11 cellular contexts compared by ENCODE assay signal in the genomic region with DNA sequence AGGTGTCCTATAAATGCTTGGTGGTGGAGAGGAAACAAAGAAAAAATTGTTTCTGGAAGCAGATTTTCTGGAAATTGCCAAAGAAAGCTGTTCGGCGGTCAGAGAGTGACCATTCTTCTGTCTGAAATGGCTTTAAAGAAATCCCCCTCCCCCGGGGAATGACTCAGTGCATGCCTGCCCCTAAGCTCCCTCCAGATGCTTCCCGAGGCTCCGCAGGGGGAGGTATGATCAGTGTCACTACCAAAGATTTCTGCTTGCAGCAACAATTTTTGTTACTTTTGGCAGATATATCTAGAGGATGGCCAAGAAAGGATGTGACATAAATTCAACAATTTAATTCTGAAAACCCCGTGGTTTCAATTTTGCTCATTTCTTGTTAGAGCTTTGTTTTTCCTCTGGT.
DNase-seq lines count a peak whose midpoint lies in the region; ATAC-seq and TF ChIP-seq lines count a peak whose summit lies in the region.
"Had no signal": no experiment of that assay in that cellular context is flagged by ENCODE, and none has a peak within 500 bp of the region (broad histone marks: within the 10 kb centered on the region; RNA-seq: fewer than 3 reads in every experiment).

No MANE protein-coding gene starts in this region.

- H3K4me3 ChIP-seq in AG04449 (ENCODE audit: low read depth, low read length) (no peak overlapping the region), WERI-Rb-1 (ENCODE audit: low read depth, low read length) (no peak overlapping the region), gastroesophageal sphincter (no peak overlapping the region), neuron (ENCODE audit: low read length) (no peak overlapping the region)

- no peaks in the 10 kb centered on the region for H3K27me3 ChIP-seq in WERI-Rb-1 (ENCODE audit: insufficient read depth, low read depth, severe bottlenecking)
- no peaks in the 10 kb centered on the region for H3K27me3 ChIP-seq in gastroesophageal sphincter
- no peaks in the 10 kb centered on the region for H3K27me3 ChIP-seq in neuron (ENCODE audit: insufficient read depth, low read length)
- H3K27me3 ChIP-seq: BE2C had no signal

- H3K4me1 ChIP-seq in gastroesophageal sphincter (peaks cover 0 to 6% (median 0%) of the 10 kb centered on the region in 3 donors), neuron (ENCODE audit: insufficient read depth, low read length) (peaks cover 5% of the 10 kb centered on the region)
- H3K4me1 ChIP-seq: BE2C had no signal

- WGBS in gastroesophageal sphincter (ENCODE audit: low coverage in 1 of 2), 2 donors: 22 to 38% methylated on average over 6 of the region's 6 CpGs

- H3K27ac ChIP-seq in WERI-Rb-1: no peak overlapping the region
- H3K27ac ChIP-seq in gastroesophageal sphincter: peak overlapping the region in 3 of 4 donors; percentile 16 to 57 (median 26)
- H3K27ac ChIP-seq: VCaP had no signal

- DNase-seq in AG04449 (ENCODE audit: low read depth, low spot score) (peak; percentile 86), WERI-Rb-1 (peak; percentile 17), DMS53 (lab: John Stamatoyannopoulos, UW) (no peak), middle frontal gyrus (ENCODE audit: extremely low spot score, low spot score) (no peak), NCI-H1105 (lab: John Stamatoyannopoulos, UW) (no peak)
- DNase-seq: BE2C, NCI-H2081 had no signal

- no peak for TF ChIP-seq POLR2A in gastroesophageal sphincter (IDR thresholded peaks at IDR 0.05)

- H3K36me3 ChIP-seq in WERI-Rb-1: no peaks in the 10 kb centered on the region
- H3K36me3 ChIP-seq in gastroesophageal sphincter: no peaks in the 10 kb centered on the region
- H3K36me3 ChIP-seq in neuron (ENCODE audit: insufficient read depth, low read length): no peaks in the 10 kb centered on the region
- H3K36me3 ChIP-seq: BE2C had no signal

- ATAC-seq in gastroesophageal sphincter (peak; percentile 80), HG03097 (IDR thresholded peaks at IDR 0.05; ENCODE audit: low FRiP score, unreplicated experiment) (no peak)

- CTCF ChIA-PET in AG04449 (lab: Yijun Ruan, JAX): interaction anchor here (1.0 to 1.4 kb wide), 6 partner anchors 8 to 393 kb away, joined by 3 read pairs; no protein-coding TSS in a partner anchor

- POLR2A ChIA-PET in AG04449 (lab: Yijun Ruan, JAX): interaction anchor here (0.6 to 1.4 kb wide), 6 partner anchors 15 to 236 kb away, joined by 3 to 5 read pairs (median 3); no protein-coding TSS in a partner anchor

- peak overlapping the region; percentile 10 for H2AFZ ChIP-seq in neuron (ENCODE audit: low read depth, low read length)

- TF ChIP-seq CTCF in AG04449 (IDR thresholded peaks at IDR 0.05; ENCODE audit: insufficient read depth, low read length, missing control alignments) (no peak), WERI-Rb-1 (IDR thresholded peaks at IDR 0.05; ENCODE audit: low read depth, low read length) (no peak), gastroesophageal sphincter (IDR thresholded peaks at IDR 0.05) (no peak)

- TF ChIP-seq EP300 in gastroesophageal sphincter (IDR thresholded peaks at IDR 0.05): no peak

- no peaks in the 10 kb centered on the region for H3K9me3 ChIP-seq in WERI-Rb-1 (ENCODE audit: severe bottlenecking)
- no peaks in the 10 kb centered on the region for H3K9me3 ChIP-seq in gastroesophageal sphincter
- no peaks in the 10 kb centered on the region for H3K9me3 ChIP-seq in neuron (ENCODE audit: low read length)
- H3K9me3 ChIP-seq: BE2C had no signal

Comparison
In these comparisons a context has a peak if more than half of its experiments do, and no peak if none do; other contexts are left out.
1. DNase-seq: peak in AG04449 (single experiment) and WERI-Rb-1 (single experiment); none in DMS53 (single experiment), middle frontal gyrus (single experiment) and NCI-H1105 (single experiment).